In the genomic region with DNA sequence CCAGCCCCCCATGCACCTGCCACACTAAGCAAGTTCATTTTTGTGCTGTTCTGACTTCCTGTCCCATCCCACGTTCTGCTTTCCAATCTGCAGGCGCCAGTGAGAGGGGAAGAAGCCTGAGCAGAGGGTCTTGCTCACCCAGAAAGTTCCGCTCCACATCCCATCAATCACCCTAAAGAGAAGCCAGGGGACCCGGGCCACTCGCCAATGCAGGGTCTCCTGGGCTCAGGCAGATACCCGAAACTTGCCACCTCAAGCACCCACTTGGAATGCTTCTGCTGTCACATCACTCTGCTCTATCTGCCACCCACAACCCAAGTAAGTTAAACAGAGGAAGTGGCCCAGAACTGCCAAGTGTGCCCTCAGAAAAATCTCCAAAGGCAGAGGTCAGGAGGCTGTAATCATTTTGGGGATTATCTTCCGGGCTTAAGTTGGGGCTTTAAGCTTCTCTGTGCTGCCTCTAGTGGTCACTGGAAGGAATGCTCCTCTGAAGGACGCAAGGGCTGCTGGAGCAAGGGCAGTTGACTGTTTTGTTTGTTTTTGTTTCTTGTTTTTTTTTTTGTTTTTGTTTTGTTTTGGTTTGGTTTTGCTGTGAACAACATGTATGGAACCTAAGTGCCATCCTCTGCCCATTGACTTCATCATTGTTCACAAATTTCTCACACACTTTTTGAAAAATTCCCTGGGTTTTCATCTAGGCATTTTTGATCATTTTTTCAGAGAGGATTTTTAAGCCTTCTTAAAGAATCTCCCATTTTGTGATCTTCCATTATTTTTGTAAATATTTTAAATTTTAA, we compare ENCODE assay signal across 8 cellular contexts. TPM values are rescaled to one million over a fixed set of nuclear protein-coding genes. Genes with fewer than 3 reads are reported as not detected.
DNase-seq lines count a peak whose midpoint lies in the region; ATAC-seq and TF ChIP-seq lines count a peak whose summit lies in the region.

No MANE protein-coding gene starts in this region.

- H3K4me1 ChIP-seq in SJCRH30: no peaks in the 10 kb centered on the region

- no peak overlapping the region for H3K4me3 ChIP-seq in SJCRH30

- no peak overlapping the region for H3K27ac Mint-ChIP-seq in nephron

- no peaks in the 10 kb centered on the region for H3K36me3 ChIP-seq in SJCRH30

- H3K27me3 Mint-ChIP-seq in nephron (ENCODE audit: low read depth): no peaks in the 10 kb centered on the region

- DNase-seq in NCI-H2029 treated with DMSO at 0.1 percent for 48 hours (lab: John Stamatoyannopoulos, UW): peak; percentile 8
- DNase-seq in NCI-H2029 (lab: John Stamatoyannopoulos, UW): no peak
- DNase-seq in SJCRH30: peak; percentile 36 to 70
- DNase-seq in epidermal melanocyte (ENCODE audit: insufficient read length, low spot score): peak; percentile 48

- H3K36me3 Mint-ChIP-seq in nephron (ENCODE audit: low read depth): peaks cover 5% of the 10 kb centered on the region

- no peaks in the 10 kb centered on the region for H3K27me3 ChIP-seq in SJCRH30

- no peaks in the 10 kb centered on the region for H3K4me1 Mint-ChIP-seq in nephron

- ATAC-seq in GM19452 (IDR thresholded peaks at IDR 0.05; ENCODE audit: unreplicated experiment): peak; percentile 74
- peak; percentile 70 for ATAC-seq in HG03460 (IDR thresholded peaks at IDR 0.05; ENCODE audit: unreplicated experiment)
- ATAC-seq in HG02973 (IDR thresholded peaks at IDR 0.05; ENCODE audit: unreplicated experiment): no peak

- H3K9me3 ChIP-seq in SJCRH30 (replicated peaks): no peaks in the 10 kb centered on the region

- peak; percentile 63 to 64 (median 64) for TF ChIP-seq CTCF in nephron (IDR thresholded peaks at IDR 0.05; ENCODE audit: unreplicated experiment in 3 of 3)

- H3K9me3 Mint-ChIP-seq in nephron: peaks cover 12% of the 10 kb centered on the region

- no peak overlapping the region for H3K4me3 Mint-ChIP-seq in nephron

- no peak overlapping the region for H3K27ac ChIP-seq in SJCRH30

RNA-seq across cellular contexts. Expression of gene PRR15, which starts 25.5 kb away (rescaled TPM):
- total RNA-seq in SJCRH30 (2014; rRNA removed; shearing (Covaris generic)): not detected in 2 replicates
